Comparison of ENCODE assay signal across 26 cellular contexts in genomic region chr12:3131129-3131528, GRCh38. TPM values are rescaled to one million over a fixed set of nuclear protein-coding genes. Genes with fewer than 3 reads are reported as not detected.
DNase-seq lines count a peak whose midpoint lies in the region; ATAC-seq and TF ChIP-seq lines count a peak whose summit lies in the region.
"Had no signal": no experiment of that assay in that cellular context is flagged by ENCODE, and none has a peak within 500 bp of the region (broad histone marks: within the 10 kb centered on the region; RNA-seq: fewer than 3 reads in every experiment).

No MANE protein-coding gene starts in this region.

- intact Hi-C loops in right lobe of liver (cut with DNase I), result loop anchor here in 1 of 2 donors (10.0 kb wide), 1 partner anchor 56 kb away; the partner anchor contains the start of gene TSPAN9
- intact Hi-C loops in adrenal gland (cut with DNase I), result loop anchor here in 1 of 2 donors (10.0 kb wide), 1 partner anchor 56 kb away; the partner anchor contains the start of gene TSPAN9

- H3K4me1 ChIP-seq in BLaER1 treated with 17β-estradiol and CSF1 and Interleukin-3, amounts not matched to agents 10 nM and 100 nM, result peaks cover 25 to 69% (median 47%) of the 10 kb centered on the region in 10 experiments
- H3K4me1 ChIP-seq in right lobe of liver, result peaks cover 0 to 34% (median 12%) of the 10 kb centered on the region in 4 donors
- peaks cover 0 to 11% of the 10 kb centered on the region in 2 donors for H3K4me1 ChIP-seq in adrenal gland (replicated peaks in 1 of 2)

- ATAC-seq in right lobe of liver (peak; percentile 7 to 38 (median 20)), GM21447 (IDR thresholded peaks at IDR 0.05; ENCODE audit: unreplicated experiment) (no peak)
- ATAC-seq: activated CD4-positive, CD25-positive, alpha-beta regulatory T cell treated with anti-CD3 and anti-CD28 coated beads, Interleukin-2, amount 50 U/mL, for 24 hours; K562; naive thymus-derived CD4-positive, alpha-beta T cell had no signal

- no peak for TF ChIP-seq POLR2A in right lobe of liver (IDR thresholded peaks at IDR 0.05)
- no peak for TF ChIP-seq POLR2A in adrenal gland (IDR thresholded peaks at IDR 0.05)

- H3K9me3 ChIP-seq in BLaER1 treated with 17β-estradiol and CSF1 and Interleukin-3, amounts not matched to agents 10 nM and 100 nM (replicated peaks in 1 of 11), result peaks cover 0 to 8% (median 0%) of the 10 kb centered on the region in 11 experiments; a peak in 7 of 22 replicates
- H3K9me3 ChIP-seq in right lobe of liver (no peaks in the 10 kb centered on the region), adrenal gland (replicated peaks in 1 of 3) (no peaks in the 10 kb centered on the region)
- H3K9me3 ChIP-seq: SK-N-SH, testis had no signal

- H3K27me3 ChIP-seq in BLaER1 treated with 17β-estradiol and CSF1 and Interleukin-3, amounts not matched to agents 10 nM and 100 nM, result peaks cover 0 to 83% (median 4%) of the 10 kb centered on the region in 11 experiments; a peak in 12 of 22 replicates
- H3K27me3 ChIP-seq in right lobe of liver (no peaks in the 10 kb centered on the region), adrenal gland (no peaks in the 10 kb centered on the region)
- H3K27me3 ChIP-seq: cardiac muscle cell, testis had no signal

- peak; percentile 14 for DNase-seq in NCI-H2029 treated with DMSO at 0.1 percent for 48 hours (lab: John Stamatoyannopoulos, UW)
- no peak for DNase-seq in NCI-H2029 (lab: John Stamatoyannopoulos, UW)
- peak; percentile 57 for DNase-seq in NCI-H774 (lab: John Stamatoyannopoulos, UW)
- DNase-seq in right lobe of liver, result no peak
- no peak for DNase-seq in adrenal gland
- no peak for DNase-seq in SHP77 treated with DMSO at 0.1 percent for 48 hours (lab: John Stamatoyannopoulos, UW)
- DNase-seq: activated CD4-positive, alpha-beta T cell treated with anti-CD3 and anti-CD28 coated beads, Interleukin-2, amount 50 U/mL, for 48 hours; activated T-cell treated with anti-CD3 and anti-CD28 coated beads, Interleukin-2, amount 50 U/mL, for 48 hours; CD4-positive, alpha-beta T cell; effector memory CD4-positive, alpha-beta T cell; immature natural killer cell; naive thymus-derived CD4-positive, alpha-beta T cell; NCI-H1105; NCI-H2081 treated with DMSO at 0.1 percent for 48 hours; NCI-H345; SK-N-SH; spleen; stimulated activated CD4-positive, alpha-beta T cell treated with anti-CD3 and anti-CD28 coated beads, Interleukin-2, amount 100 ng/mL, for 24 hours; testis had no signal

- no peak overlapping the region for H3K4me3 ChIP-seq in BLaER1 treated with 17β-estradiol and CSF1 and Interleukin-3, amounts not matched to agents 10 nM and 100 nM
- H3K4me3 ChIP-seq in right lobe of liver, result no peak overlapping the region
- H3K4me3 ChIP-seq in adrenal gland, result no peak overlapping the region
- H3K4me3 ChIP-seq: cardiac muscle cell, coronary artery, K562, testis had no signal

- TF ChIP-seq CTCF in right lobe of liver (IDR thresholded peaks at IDR 0.05), result no peak
- no peak for TF ChIP-seq CTCF in adrenal gland (IDR thresholded peaks at IDR 0.05)

- WGBS in right lobe of liver (ENCODE audit: insufficient coverage, low coverage, low lambda C conversion rate, missing lambda C conversion rate), result 32% methylated on average over 9 of the region's 13 CpGs
- 59 to 78% (median 63%) methylated on average over 10 to 13 of the region's 13 CpGs for WGBS in adrenal gland, 4 donors

- no peak overlapping the region for H3K27ac ChIP-seq in BLaER1 treated with 17β-estradiol and CSF1 and Interleukin-3, amounts not matched to agents 10 nM and 100 nM
- H3K27ac ChIP-seq in right lobe of liver (peak overlapping the region in 1 of 3 donors; percentile 44), adrenal gland (no peak overlapping the region)
- H3K27ac ChIP-seq: coronary artery, testis had no signal

- no peaks in the 10 kb centered on the region for H3K36me3 ChIP-seq in BLaER1 treated with 17β-estradiol and CSF1 and Interleukin-3, amounts not matched to agents 10 nM and 100 nM
- H3K36me3 ChIP-seq in right lobe of liver, result no peaks in the 10 kb centered on the region
- no peaks in the 10 kb centered on the region for H3K36me3 ChIP-seq in adrenal gland (replicated peaks in 1 of 2)
- H3K36me3 ChIP-seq: cardiac muscle cell, spleen had no signal

- H3K4me2 ChIP-seq in BLaER1 treated with 17β-estradiol and CSF1 and Interleukin-3, amounts not matched to agents 10 nM and 100 nM, result peak overlapping the region; percentile 77 to 96 (median 85)
- H3K4me2 ChIP-seq: SK-N-SH had no signal

- H4K20me1 ChIP-seq in BLaER1 treated with 17β-estradiol and CSF1 and Interleukin-3, amounts not matched to agents 10 nM and 100 nM, result peaks cover 5 to 100% (median 50%) of the 10 kb centered on the region in 11 experiments; a peak in 17 of 22 replicates

- no peak overlapping the region for H3K9ac ChIP-seq in BLaER1 treated with 17β-estradiol and CSF1 and Interleukin-3, amounts not matched to agents 10 nM and 100 nM
- H3K9ac ChIP-seq: SK-N-SH had no signal

RNA-seq across cellular contexts. Expression of gene TSPAN9, which starts 54.0 kb away (rescaled TPM):
- total RNA-seq in right lobe of liver (10 to 100 TPM; 23.7 to 53.2 (median 39.8) TPM), adrenal gland (10 to 100 TPM; 15.3 to 31.4 (median 27.3) TPM)
- 10 to 100 TPM; 12.4 to 18.1 (median 16.5) TPM for polyA plus RNA-seq in adrenal gland
- total RNA-seq: T-helper 1 cell treated with Interleukin-12 subunit alpha and Interleukin-12 subunit beta and Interleukin-4 antibody, amounts not matched to agents 30 ng/mL and 1 ng/mL, for 36 hours had no signal

Comparison
In these comparisons a context has a peak if more than half of its experiments do, and no peak if none do; other contexts are left out.
1. DNase-seq: peak in NCI-H2029 treated with DMSO at 0.1 percent for 48 hours (single experiment) and NCI-H774 (single experiment); none in NCI-H2029 (single experiment), right lobe of liver (0 of 3), adrenal gland (0 of 7) and SHP77 treated with DMSO at 0.1 percent for 48 hours (single experiment).